In genomic region chr12:50865266-50865665, GRCh38 we compare ENCODE assay signal across 29 cellular contexts. TPM values are rescaled to one million over a fixed set of nuclear protein-coding genes. Genes with fewer than 3 reads are reported as not detected.
A peak's percentile ranks its signal among the peaks of the same experiment; 100 is the strongest.
DNase-seq lines count a peak whose midpoint lies in the region; ATAC-seq, FAIRE-seq and TF ChIP-seq lines count a peak whose summit lies in the region.
"Had no signal": no experiment of that assay in that cellular context is flagged by ENCODE, and none has a peak within 500 bp of the region (broad histone marks: within the 10 kb centered on the region; RNA-seq: fewer than 3 reads in every experiment).

No MANE protein-coding gene starts in this region.

- peaks cover 4 to 6% of the 10 kb centered on the region in 2 experiments; a peak in 2 of 5 replicates for H3K4me1 ChIP-seq in K562 (replicated peaks in 1 of 2; ENCODE audit: control insufficient read depth in 2 of 2, insufficient read depth in 2 of 2, low read length in 2 of 2)
- H3K4me1 ChIP-seq: BE2C, BLaER1 had no signal

- no peak for TF ChIP-seq POLR2A in K562 (conservative IDR thresholded peaks at IDR 0.05)

- H3K36me3 ChIP-seq in K562 (ENCODE audit: control insufficient read depth, insufficient read depth, low read length) = no peaks in the 10 kb centered on the region
- H3K36me3 ChIP-seq: BE2C, BLaER1 had no signal

- WGBS in K562 (ENCODE audit: insufficient coverage, low coverage, missing lambda C conversion rate) = 21% methylated on average over 3 of the region's 3 CpGs

- H3K27ac ChIP-seq in K562 (ENCODE audit: extremely low read depth, low read depth, low read length) = no peak overlapping the region
- H3K27ac ChIP-seq: BLaER1 had no signal

- H3K4me2 ChIP-seq in K562 (ENCODE audit: insufficient read depth, low read length) = no peak overlapping the region
- H3K4me2 ChIP-seq: BLaER1 had no signal

- FAIRE-seq in K562 (lab: Jason Lieb, UNC) = no peak
- FAIRE-seq: A204.1, GM12891, GM19239 had no signal

- H3K9ac ChIP-seq in K562 (ENCODE audit: insufficient read depth in 1 of 2, low read depth in 2 of 2, low read length in 2 of 2) = no peak overlapping the region
- H3K9ac ChIP-seq: BLaER1 had no signal

- H3K36me3 Mint-ChIP-seq in stimulated activated naive CD8-positive, alpha-beta T cell treated with anti-CD3 and anti-CD28 coated beads, Interleukin-15, Interleukin-2, amounts not matched to agents 100 ng/mL and 50 ng/mL, for 24 hours (ENCODE audit: low read depth) = peaks cover 4% of the 10 kb centered on the region
- H3K36me3 Mint-ChIP-seq: CD14-positive monocyte had no signal

- no peaks in the 10 kb centered on the region for H3K27me3 ChIP-seq in K562 (ENCODE audit: control insufficient read depth in 2 of 2, insufficient read depth in 2 of 2, low read length in 2 of 2)
- H3K27me3 ChIP-seq: BE2C, BLaER1 had no signal

- DNase-seq in stimulated activated naive CD8-positive, alpha-beta T cell treated with anti-CD3 and anti-CD28 coated beads, Interleukin-15, amount 100 ng/mL, for 72 hours = no peak
- DNase-seq in K562 (ENCODE audit: extremely low read depth in 1 of 4, low spot score in 3 of 4) = no peak
- DNase-seq in HEK293T (ENCODE audit: extremely low spot score) = no peak
- no peak for DNase-seq in GM10248 (ENCODE audit: extremely low spot score)
- DNase-seq: 8988T; ACHN; BE2C; C1 segment of cervical spinal cord; CD4-positive, alpha-beta memory T cell; CD4-positive, CD25-positive, alpha-beta regulatory T cell; CD8-positive, alpha-beta memory T cell; COR-L47; DMS 273 treated with DMSO at 0.1 percent for 48 hours; DMS153; DMS53; DMS79; DND-41; EL; GDM1 had no signal

- intact Hi-C loops in K562 (cut with micrococcal nuclease) = no loop called here

- peaks cover 2% of the 10 kb centered on the region for H3K9me3 ChIP-seq in K562 (replicated peaks; ENCODE audit: control insufficient read depth, insufficient read depth, low read depth, low read length)
- H3K9me3 ChIP-seq: BE2C had no signal

- H3K9me3 Mint-ChIP-seq in stimulated activated naive CD8-positive, alpha-beta T cell treated with anti-CD3 and anti-CD28 coated beads, Interleukin-15, Interleukin-2, amounts not matched to agents 100 ng/mL and 50 ng/mL, for 24 hours = peaks cover 13% of the 10 kb centered on the region
- peaks cover 36 to 37% of the 10 kb centered on the region in 2 donors for H3K9me3 Mint-ChIP-seq in stimulated activated naive CD8-positive, alpha-beta T cell treated with anti-CD3 and anti-CD28 coated beads, Interleukin-15, amount 100 ng/mL, for 72 hours

- TF ChIP-seq CTCF in K562 (IDR thresholded peaks at IDR 0.05 in 2 of 3, conservative IDR thresholded peaks at IDR 0.05 in 1 of 3; ENCODE audit: insufficient read depth in 2 of 3, low read depth in 1 of 3, low read length in 3 of 3) = no peak
- no peak for TF ChIP-seq CTCF in GM10248 (IDR thresholded peaks at IDR 0.05; ENCODE audit: control extremely low read depth, extremely low read depth, low read depth, missing control alignments)

- CTCF ChIA-PET in K562 (lab: Yijun Ruan, JAX; ENCODE audit: low intra/inter-chr PET ratio) = no interaction called here
- CTCF ChIA-PET in HEK293T (lab: Yijun Ruan, JAX) = no interaction called here
- CTCF ChIA-PET in GM10248 (lab: Yijun Ruan, JAX) = no interaction called here

- no peak for TF ChIP-seq RAD21 in K562 (CRISPR knock-in tag; conservative IDR thresholded peaks at IDR 0.05 in 1 of 2, IDR thresholded peaks at IDR 0.05 in 1 of 2)

- TF ChIP-seq EP300 in K562 (IDR thresholded peaks at IDR 0.05; ENCODE audit: low read length) = no peak

- no peak overlapping the region for H2AFZ ChIP-seq in K562 (ENCODE audit: low read depth, low read length)

- no peaks in the 10 kb centered on the region for H3K9me1 ChIP-seq in K562 (ENCODE audit: control insufficient read depth, insufficient read depth, low read length)

- H3K4me3 Mint-ChIP-seq in stimulated activated naive CD8-positive, alpha-beta T cell treated with anti-CD3 and anti-CD28 coated beads, Interleukin-15, Interleukin-2, amounts not matched to agents 100 ng/mL and 50 ng/mL, for 24 hours = no peak overlapping the region
- H3K4me3 Mint-ChIP-seq in stimulated activated naive CD8-positive, alpha-beta T cell treated with anti-CD3 and anti-CD28 coated beads, Interleukin-15, amount 100 ng/mL, for 72 hours = no peak overlapping the region
- H3K4me3 Mint-ChIP-seq: CD14-positive monocyte; CD4-positive, alpha-beta memory T cell; CD4-positive, CD25-positive, alpha-beta regulatory T cell had no signal

- no peaks in the 10 kb centered on the region for H3K27me3 Mint-ChIP-seq in stimulated activated naive CD8-positive, alpha-beta T cell treated with anti-CD3 and anti-CD28 coated beads, Interleukin-15, Interleukin-2, amounts not matched to agents 100 ng/mL and 50 ng/mL, for 24 hours
- no peaks in the 10 kb centered on the region for H3K27me3 Mint-ChIP-seq in stimulated activated naive CD8-positive, alpha-beta T cell treated with anti-CD3 and anti-CD28 coated beads, Interleukin-15, amount 100 ng/mL, for 72 hours

- ATAC-seq in stimulated activated naive CD8-positive, alpha-beta T cell treated with anti-CD3 and anti-CD28 coated beads, Interleukin-15, amount 100 ng/mL, for 72 hours = no peak
- ATAC-seq in K562 = no peak

- H3K79me2 ChIP-seq in K562 (ENCODE audit: control insufficient read depth, insufficient read depth, low read length) = no peaks in the 10 kb centered on the region

- H3K4me3 ChIP-seq in K562 = no peak overlapping the region
- H3K4me3 ChIP-seq: BLaER1 had no signal

- H4K20me1 ChIP-seq in K562 (replicated peaks; ENCODE audit: control insufficient read depth, insufficient read depth, low read length) = no peaks in the 10 kb centered on the region
- H4K20me1 ChIP-seq: BLaER1 had no signal

- H3K4me1 Mint-ChIP-seq in stimulated activated naive CD8-positive, alpha-beta T cell treated with anti-CD3 and anti-CD28 coated beads, Interleukin-15, Interleukin-2, amounts not matched to agents 100 ng/mL and 50 ng/mL, for 24 hours (ENCODE audit: low read depth) = peaks cover 11% of the 10 kb centered on the region
- H3K4me1 Mint-ChIP-seq in stimulated activated naive CD8-positive, alpha-beta T cell treated with anti-CD3 and anti-CD28 coated beads, Interleukin-15, amount 100 ng/mL, for 72 hours = peaks cover 37% of the 10 kb centered on the region
- H3K4me1 Mint-ChIP-seq: CD14-positive monocyte had no signal

- POLR2A ChIA-PET in K562 (lab: Yijun Ruan, JAX) = interaction anchor here (0.6 kb wide), 1 partner anchor 659 kb away, joined by 3 read pairs; no protein-coding TSS in a partner anchor
- POLR2A ChIA-PET in HEK293T (lab: Yijun Ruan, JAX) = no interaction called here
- POLR2A ChIA-PET in GM10248 (lab: Yijun Ruan, JAX) = no interaction called here

- H3K27ac Mint-ChIP-seq in stimulated activated naive CD8-positive, alpha-beta T cell treated with anti-CD3 and anti-CD28 coated beads, Interleukin-15, Interleukin-2, amounts not matched to agents 100 ng/mL and 50 ng/mL, for 24 hours = peak overlapping the region; percentile 15
- no peak overlapping the region for H3K27ac Mint-ChIP-seq in stimulated activated naive CD8-positive, alpha-beta T cell treated with anti-CD3 and anti-CD28 coated beads, Interleukin-15, amount 100 ng/mL, for 72 hours
- H3K27ac Mint-ChIP-seq: CD14-positive monocyte; CD4-positive, alpha-beta memory T cell; CD8-positive, alpha-beta memory T cell had no signal

- in situ Hi-C loops in K562 (cut with MboI) = no loop called here

- BruUV-seq in K562 (replicated peaks; lab: Mats Ljungman, UMichigan) = no TSS peak

TF ChIP-seq in K562, 482 proteins besides CTCF, POLR2A, EP300 and RAD21 (continues in another document):
- TF ChIP-seq GMEB1 (CRISPR knock-in tag; IDR thresholded peaks at IDR 0.05) = no peak

TF ChIP-seq in HEK293T, 16 proteins besides CTCF, POLR2A, EP300 and RAD21:
- no peak for TF ChIP-seq SUZ12 (IDR thresholded peaks at IDR 0.05)
- TF ChIP-seq ELF4 (IDR thresholded peaks at IDR 0.05) = no peak

RNA-seq across cellular contexts. Expression of gene TMPRSS12, which starts 22.5 kb away (rescaled TPM):
- total RNA-seq in K562 (2011; cell fraction: chromatin; rRNA removed; ENCODE audit: low replicate concordance) = not detected in 2 replicates
- not detected in 2 replicates for total RNA-seq in K562 (2011; cell fraction: nucleolus; rRNA removed)
- total RNA-seq in K562 (2011; cell fraction: nucleoplasm; rRNA removed) = not detected in 2 replicates
- total RNA-seq in K562 (2014; rRNA removed) = not detected in 2 replicates
- not detected in 2 replicates for total RNA-seq in K562 (2014; rRNA removed; fragmentation: Illumina TruSeq; extraction: Trizol)
- total RNA-seq in K562 (2015; rRNA removed; fragmentation: Illumina TruSeq; extraction: Trizol) = not detected in 2 replicates
- not detected in 2 replicates for total RNA-seq in K562 (2021)
- polyA plus RNA-seq in K562 (2011; rRNA removed) = not detected in 2 replicates
- polyA plus RNA-seq in K562 (2011; cell fraction: cytosol; rRNA removed) = not detected in 2 replicates
- polyA plus RNA-seq in K562 (2011; cell fraction: nucleus; rRNA removed) = not detected in 2 replicates
- not detected in 2 replicates for polyA plus RNA-seq in K562 (2012)
- polyA plus RNA-seq in K562 (2014; fragmentation: Illumina TruSeq; extraction: Trizol) = not detected in 2 replicates
- under 1 TPM in 1 of 2 experiments, not detected in 1; 0.04 TPM for polyA plus RNA-seq in K562 (2014; fragmentation: Nextera tagmentation; extraction: Ambion mirVana)
- not detected in 2 replicates for polyA plus RNA-seq in K562 (2014; rRNA removed)
- polyA minus RNA-seq in K562 (2011; rRNA and poly(A)+ RNA removed) = not detected in 2 replicates
- not detected in 2 replicates for polyA minus RNA-seq in K562 (2011; cell fraction: cytosol; rRNA and poly(A)+ RNA removed)
- polyA minus RNA-seq in K562 (2011; cell fraction: nucleus; rRNA and poly(A)+ RNA removed) = not detected in 2 replicates
- total RNA-seq: A673; CD4-positive, alpha-beta memory T cell; CD4-positive, CD25-positive, alpha-beta regulatory T cell; CD8-positive, alpha-beta memory T cell; Daoy; G401 had no signal
- polyA plus RNA-seq: AG04450; CD14-positive monocyte; CD4-positive, alpha-beta memory T cell; CD4-positive, CD25-positive, alpha-beta regulatory T cell; CD8-positive, alpha-beta memory T cell had no signal
